ENCODE assay signal across 8 cellular contexts in genomic region chr18:49476664-49477411, GRCh38. TPM values are rescaled to one million over a fixed set of nuclear protein-coding genes. Genes with fewer than 3 reads are reported as not detected.
A peak's percentile ranks its signal among the peaks of the same experiment; 100 is the strongest.
DNase-seq lines count a peak whose midpoint lies in the region; ATAC-seq and TF ChIP-seq lines count a peak whose summit lies in the region.

No MANE protein-coding gene starts in this region.

- peak overlapping the region; percentile 76 for H3K27ac Mint-ChIP-seq in endodermal cell

- no peak for ATAC-seq in HG02852 (IDR thresholded peaks at IDR 0.05; ENCODE audit: unreplicated experiment)

- 92 to 97% methylated on average over 6 to 11 of the region's 11 CpGs for WGBS in endodermal cell (ENCODE audit: insufficient coverage in 1 of 2, insufficient read length in 1 of 2), 2 experiments

- DNase-seq in GDM1 (lab: John Stamatoyannopoulos, UW) (peak; percentile 77), endodermal cell (no peak), DMS153 (lab: John Stamatoyannopoulos, UW) (no peak), NCI-H2171 treated with DMSO at 0.1 percent for 48 hours (lab: John Stamatoyannopoulos, UW) (no peak), NCI-H524 treated with DMSO at 0.1 percent for 48 hours (lab: John Stamatoyannopoulos, UW) (no peak)

- H3K79me2 ChIP-seq in OCI-LY3 (ENCODE audit: low read length) (no peaks in the 10 kb centered on the region), parathyroid adenoma (no peaks in the 10 kb centered on the region)

- H3K4me1 Mint-ChIP-seq in endodermal cell: no peaks in the 10 kb centered on the region

- peaks cover 15% of the 10 kb centered on the region for H3K4me1 ChIP-seq in OCI-LY3 (ENCODE audit: low read length)
- H3K4me1 ChIP-seq in endodermal cell (ENCODE audit: control insufficient read depth, insufficient read depth, low read length): no peaks in the 10 kb centered on the region
- H3K4me1 ChIP-seq in parathyroid adenoma: peaks cover 11% of the 10 kb centered on the region

- H3K9me3 ChIP-seq in OCI-LY3 (ENCODE audit: insufficient read depth, low read length) (no peaks in the 10 kb centered on the region), endodermal cell (ENCODE audit: control insufficient read depth, low read length) (no peaks in the 10 kb centered on the region), parathyroid adenoma (ENCODE audit: control insufficient read depth, low read length) (no peaks in the 10 kb centered on the region)

- H3K4me3 Mint-ChIP-seq in endodermal cell: no peak overlapping the region

- H3K4me3 ChIP-seq in OCI-LY3 (ENCODE audit: low read length): no peak overlapping the region
- H3K4me3 ChIP-seq in endodermal cell (ENCODE audit: low read length): no peak overlapping the region
- peak overlapping the region; percentile 15 for H3K4me3 ChIP-seq in parathyroid adenoma (ENCODE audit: low read depth, low read length)

- H3K27ac ChIP-seq in OCI-LY3 (ENCODE audit: low read length): peak overlapping the region; percentile 22
- H3K27ac ChIP-seq in endodermal cell (ENCODE audit: low read depth, low read length): no peak overlapping the region
- peak overlapping the region; percentile 30 for H3K27ac ChIP-seq in parathyroid adenoma

- TF ChIP-seq CTCF in OCI-LY3 (IDR thresholded peaks at IDR 0.05; ENCODE audit: low read depth, low read length) (no peak), endodermal cell (conservative IDR thresholded peaks at IDR 0.05) (no peak), parathyroid adenoma (IDR thresholded peaks at IDR 0.05) (no peak)

- H3K27me3 Mint-ChIP-seq in endodermal cell (ENCODE audit: insufficient read depth): no peaks in the 10 kb centered on the region

- peak overlapping the region; percentile 45 for H3K4me2 ChIP-seq in OCI-LY3 (ENCODE audit: low read length)
- peak overlapping the region; percentile 48 for H3K4me2 ChIP-seq in parathyroid adenoma (ENCODE audit: low read length)

- H2AFZ ChIP-seq in OCI-LY3 (ENCODE audit: low read depth, low read length): no peak overlapping the region
- no peak overlapping the region for H2AFZ ChIP-seq in parathyroid adenoma

- peaks cover 35% of the 10 kb centered on the region for H3K36me3 Mint-ChIP-seq in endodermal cell (ENCODE audit: low read depth)

- peaks cover 34% of the 10 kb centered on the region for H3K36me3 ChIP-seq in OCI-LY3 (replicated peaks; ENCODE audit: low read depth, low read length)
- peaks cover 28% of the 10 kb centered on the region for H3K36me3 ChIP-seq in endodermal cell (ENCODE audit: control insufficient read depth, insufficient read depth, low read length)
- no peaks in the 10 kb centered on the region for H3K36me3 ChIP-seq in parathyroid adenoma (ENCODE audit: control insufficient read depth, insufficient read depth, low read length)

- H3K9ac ChIP-seq in OCI-LY3 (ENCODE audit: low read length) (no peak overlapping the region), endodermal cell (ENCODE audit: extremely low read depth, low read length, poor library complexity, severe bottlenecking) (no peak overlapping the region), parathyroid adenoma (no peak overlapping the region)

- H3K27me3 ChIP-seq in OCI-LY3 (ENCODE audit: low read depth, low read length) (no peaks in the 10 kb centered on the region), endodermal cell (ENCODE audit: control insufficient read depth, insufficient read depth, low read length, poor library complexity, severe bottlenecking) (no peaks in the 10 kb centered on the region), parathyroid adenoma (ENCODE audit: control insufficient read depth, insufficient read depth, low read length) (no peaks in the 10 kb centered on the region)

- no peaks in the 10 kb centered on the region for H4K20me1 ChIP-seq in OCI-LY3 (ENCODE audit: insufficient read depth, low read length)

- no peaks in the 10 kb centered on the region for H3K9me3 Mint-ChIP-seq in endodermal cell

RNA-seq across cellular contexts. Expression of gene C18orf32, which starts 10.2 kb away (rescaled TPM):
- 10 to 100 TPM; 31.4 to 32.9 TPM for total RNA-seq in endodermal cell
- 54.5 TPM for polyA plus RNA-seq in endodermal cell (2013, experiment 1 of 2)
- 59.0 TPM for polyA plus RNA-seq in endodermal cell (2013, experiment 2 of 2)

RNA-seq across cellular contexts. Expression of gene RPL17, which starts 15.4 kb away (rescaled TPM):
- total RNA-seq in endodermal cell: 1,000 to 10,000 TPM; 1,984 to 2,143 TPM
- polyA plus RNA-seq in endodermal cell (2013, experiment 1 of 2): 2,711 TPM
- 2,580 TPM for polyA plus RNA-seq in endodermal cell (2013, experiment 2 of 2)

RNA-seq across cellular contexts. Expression of gene DYM, which starts 16.4 kb away (rescaled TPM):
- 10 to 100 TPM; 62.2 to 77.4 TPM for total RNA-seq in endodermal cell
- polyA plus RNA-seq in endodermal cell (2013, experiment 1 of 2): 49.4 TPM
- polyA plus RNA-seq in endodermal cell (2013, experiment 2 of 2): 44.0 TPM
